Comparison of ENCODE assay signal across 23 cellular contexts in genomic region chr19:47680858-47681332, GRCh38. TPM values are rescaled to one million over a fixed set of nuclear protein-coding genes. Genes with fewer than 3 reads are reported as not detected.
"Had no signal": no experiment of that assay in that cellular context is flagged by ENCODE, and none has a peak within 500 bp of the region (broad histone marks: within the 10 kb centered on the region; RNA-seq: fewer than 3 reads in every experiment).

No MANE protein-coding gene starts in this region.

- H3K4me3 ChIP-seq: right lobe of liver, skin epidermis, thoracic aorta, upper lobe of left lung had no signal

- H3K4me3 Mint-ChIP-seq: activated B cell treated with CpG ODN at 0.5 μM for 24 hours; activated CD4-positive, alpha-beta T cell treated with anti-CD3 and anti-CD28 coated beads for 36 hours; activated T-cell treated with anti-CD3 and anti-CD28 coated beads, Interleukin-2, amount 50 U/mL, for 24 hours; activated T-helper 17 cell treated with anti-CD3 and anti-CD28 coated beads, Interleukin-2, amount 50 U/mL, for 72 hours; brain; immature natural killer cell; natural killer cell treated with Interleukin-12 subunit alpha and Interleukin-12 subunit beta and Interleukin-15 and Interleukin-18, amount 100 ng/mL, for 72 hours; stimulated activated naive B cell treated with anti-CD40 and anti-IgM and Interleukin-4, amounts not matched to agents 10 μg/mL and 1 μg/mL and 100 μg/mL, for 72 hours had no signal

- H3K27ac ChIP-seq: neutrophil, parathyroid adenoma, right lobe of liver, skin epidermis, thoracic aorta, upper lobe of left lung had no signal

- H3K9me3 ChIP-seq: neutrophil, right lobe of liver, thoracic aorta, upper lobe of left lung had no signal

- H2AFZ ChIP-seq: parathyroid adenoma had no signal

- H3K27ac Mint-ChIP-seq: activated B cell treated with CpG ODN at 0.5 μM for 24 hours; activated CD4-positive, alpha-beta T cell treated with anti-CD3 and anti-CD28 coated beads for 36 hours; activated T-helper 17 cell treated with anti-CD3 and anti-CD28 coated beads, Interleukin-2, amount 50 U/mL, for 72 hours; natural killer cell treated with Interleukin-12 subunit alpha and Interleukin-12 subunit beta and Interleukin-15 and Interleukin-18, amount 100 ng/mL, for 72 hours; stimulated activated naive B cell treated with anti-CD40 and anti-IgM and Interleukin-4, amounts not matched to agents 10 μg/mL and 1 μg/mL and 100 μg/mL, for 72 hours had no signal

- ATAC-seq: activated CD4-positive, alpha-beta T cell treated with anti-CD3 and anti-CD28 coated beads for 36 hours; activated naive CD4-positive, alpha-beta T cell treated with anti-CD3 and anti-CD28 coated beads, Interleukin-2, amount 50 U/mL, for 72 hours; activated T-helper 17 cell treated with anti-CD3 and anti-CD28 coated beads, Interleukin-2, amount 50 U/mL, for 72 hours; left lobe of liver; stimulated activated naive B cell treated with anti-CD40 and anti-IgM and Interleukin-4, amounts not matched to agents 10 μg/mL and 1 μg/mL and 100 μg/mL, for 72 hours had no signal

- H3K4me1 ChIP-seq: parathyroid adenoma, right lobe of liver, upper lobe of left lung had no signal

- H3K9ac ChIP-seq: parathyroid adenoma had no signal

- DNase-seq: activated B cell treated with CpG ODN at 0.5 μM for 24 hours; activated CD4-positive, alpha-beta T cell treated with anti-CD3 and anti-CD28 coated beads for 36 hours; activated CD4-positive, alpha-beta T cell treated with anti-CD3 and anti-CD28 coated beads, Interleukin-2, amount 50 U/mL, for 4 hours; activated CD8-positive, alpha-beta memory T cell treated with anti-CD3 and anti-CD28 coated beads for 24 hours; activated CD8-positive, alpha-beta memory T cell treated with anti-CD3 and anti-CD28 coated beads, Interleukin-2, amount 50 U/mL, for 4 hours; activated T-cell treated with anti-CD3 and anti-CD28 coated beads, Interleukin-2, amount 50 U/mL, for 24 hours; aorta; effector memory CD4-positive, alpha-beta T cell; immature natural killer cell; right lobe of liver; stimulated activated CD4-positive, alpha-beta T cell treated with anti-CD3 and anti-CD28 coated beads, Interleukin-1b, Interleukin-23, amount 100 ng/mL, for 48 hours; stimulated activated naive B cell treated with anti-CD40 and anti-IgM and Interleukin-4, amounts not matched to agents 10 μg/mL and 1 μg/mL and 100 μg/mL, for 72 hours; T-helper 9 cell had no signal

- H3K9me3 Mint-ChIP-seq: activated B cell treated with CpG ODN at 0.5 μM for 24 hours; activated naive CD4-positive, alpha-beta T cell treated with anti-CD3 and anti-CD28 coated beads, Interleukin-2, amount 50 U/mL, for 72 hours; activated T-cell treated with anti-CD3 and anti-CD28 coated beads, Interleukin-2, amount 50 U/mL, for 24 hours; activated T-helper 17 cell treated with anti-CD3 and anti-CD28 coated beads, Interleukin-2, amount 50 U/mL, for 72 hours; immature natural killer cell; natural killer cell treated with Interleukin-12 subunit alpha and Interleukin-12 subunit beta and Interleukin-15 and Interleukin-18, amount 100 ng/mL, for 72 hours; stimulated activated naive B cell treated with anti-CD40 and anti-IgM and Interleukin-4, amounts not matched to agents 10 μg/mL and 1 μg/mL and 100 μg/mL, for 72 hours had no signal

- H3K27me3 Mint-ChIP-seq: activated B cell treated with CpG ODN at 0.5 μM for 24 hours; activated CD4-positive, alpha-beta T cell treated with anti-CD3 and anti-CD28 coated beads for 36 hours; activated T-cell treated with anti-CD3 and anti-CD28 coated beads, Interleukin-2, amount 50 U/mL, for 24 hours; activated T-helper 17 cell treated with anti-CD3 and anti-CD28 coated beads, Interleukin-2, amount 50 U/mL, for 72 hours; brain; natural killer cell treated with Interleukin-12 subunit alpha and Interleukin-12 subunit beta and Interleukin-15 and Interleukin-18, amount 100 ng/mL, for 72 hours; stimulated activated naive B cell treated with anti-CD40 and anti-IgM and Interleukin-4, amounts not matched to agents 10 μg/mL and 1 μg/mL and 100 μg/mL, for 72 hours had no signal

- H3K27me3 ChIP-seq: neutrophil, right lobe of liver, upper lobe of left lung had no signal

- H3K36me3 Mint-ChIP-seq: activated naive CD4-positive, alpha-beta T cell treated with anti-CD3 and anti-CD28 coated beads, Interleukin-2, amount 50 U/mL, for 72 hours; natural killer cell treated with Interleukin-12 subunit alpha and Interleukin-12 subunit beta and Interleukin-15 and Interleukin-18, amount 100 ng/mL, for 72 hours had no signal

- H3K4me1 Mint-ChIP-seq: activated B cell treated with CpG ODN at 0.5 μM for 24 hours; activated CD4-positive, alpha-beta T cell treated with anti-CD3 and anti-CD28 coated beads for 36 hours; activated T-helper 17 cell treated with anti-CD3 and anti-CD28 coated beads, Interleukin-2, amount 50 U/mL, for 72 hours; brain had no signal

RNA-seq across cellular contexts. Expression of gene EHD2, which starts 32.3 kb away (rescaled TPM):
- total RNA-seq: activated B cell treated with CpG ODN at 0.5 μM for 24 hours; natural killer cell treated with Interleukin-12 subunit alpha and Interleukin-12 subunit beta and Interleukin-15 and Interleukin-18, amount 100 ng/mL, for 72 hours had no signal
- polyA plus RNA-seq: immature natural killer cell had no signal
